In the genomic region with DNA sequence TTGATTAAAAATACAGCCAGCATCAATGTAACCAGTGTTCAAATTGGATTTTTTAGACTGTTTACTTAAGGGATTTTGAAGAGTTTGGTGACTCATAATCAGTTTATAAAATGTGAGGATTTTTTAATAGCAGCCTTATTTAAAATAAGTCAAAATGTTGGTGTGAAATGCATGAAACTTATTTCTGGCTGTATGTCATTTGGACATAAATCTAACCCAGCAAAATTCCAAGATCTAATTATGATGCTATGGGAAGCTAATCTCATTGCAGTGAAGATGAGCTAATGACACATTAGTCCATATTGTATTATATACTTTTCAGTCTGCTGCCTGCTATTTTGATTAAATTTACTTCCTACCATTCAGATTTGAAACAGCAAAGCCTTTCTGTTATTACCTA, we compare ENCODE assay signal across 11 cellular contexts.
DNase-seq lines count a peak whose midpoint lies in the region; ATAC-seq and TF ChIP-seq lines count a peak whose summit lies in the region.
"Had no signal": no experiment of that assay in that cellular context is flagged by ENCODE, and none has a peak within 500 bp of the region (broad histone marks: within the 10 kb centered on the region; RNA-seq: fewer than 3 reads in every experiment).

No MANE protein-coding gene starts in this region.

- no peak overlapping the region for H3K4me3 Mint-ChIP-seq in WTC11
- H3K4me3 Mint-ChIP-seq: activated B cell treated with CpG ODN at 0.5 μM for 24 hours had no signal

- ATAC-seq in PC-3 (no peak), WTC11 (no peak)

- H3K4me2 ChIP-seq in PC-3 (ENCODE audit: low read length) (peak overlapping the region; percentile 82), mammary epithelial cell (ENCODE audit: insufficient read depth, low read depth, low read length) (peak overlapping the region; percentile 78)

- no peak overlapping the region for H2AFZ ChIP-seq in PC-3 (ENCODE audit: low read length)
- H2AFZ ChIP-seq in mammary epithelial cell (ENCODE audit: low read depth, low read length), result no peak overlapping the region

- peak overlapping the region; percentile 87 for H3K9ac ChIP-seq in PC-3 (ENCODE audit: low read length)
- H3K9ac ChIP-seq in mammary epithelial cell (ENCODE audit: insufficient read depth, low read length), result peak overlapping the region; percentile 57
- peak overlapping the region; percentile 26 to 55 for H3K9ac ChIP-seq in mucosa of rectum (ENCODE audit: low read depth in 1 of 2, low read length in 2 of 2)

- no peak for DNase-seq in PC-3
- DNase-seq in mammary epithelial cell, result no peak
- DNase-seq in tibial artery, result no peak
- no peak for DNase-seq in effector memory CD4-positive, alpha-beta T cell
- DNase-seq in activated CD4-positive, alpha-beta T cell treated with anti-CD3 and anti-CD28 coated beads for 48 hours, result no peak
- DNase-seq in WTC11 (ENCODE audit: low spot score), result no peak
- DNase-seq: activated B cell treated with CpG ODN at 0.5 μM for 24 hours; effector CD4-positive, alpha-beta T cell; small intestine had no signal

- no peak overlapping the region for H3K27ac Mint-ChIP-seq in WTC11
- H3K27ac Mint-ChIP-seq: activated B cell treated with CpG ODN at 0.5 μM for 24 hours; activated T-helper 2 cell treated with anti-CD3 and anti-CD28 coated beads, Interferon-gamma antibody, Interleukin-2, Interleukin-4, amounts not matched to agents 10 μg/mL and 5 μg/mL and 100 μg/mL, durations not matched to agents 14 hours and 24 hours and 36 hours had no signal

- no peak for TF ChIP-seq CTCF in PC-3 (conservative IDR thresholded peaks at IDR 0.05; ENCODE audit: low read depth, low read length)
- TF ChIP-seq CTCF in mammary epithelial cell (conservative IDR thresholded peaks at IDR 0.05 in 1 of 2, IDR thresholded peaks at IDR 0.05 in 1 of 2; ENCODE audit: extremely low read depth in 1 of 2, insufficient read depth in 1 of 2, low read depth in 1 of 2, low read length in 2 of 2), result no peak
- TF ChIP-seq CTCF in tibial artery (IDR thresholded peaks at IDR 0.05), result no peak
- TF ChIP-seq CTCF in WTC11 (IDR thresholded peaks at IDR 0.05), result no peak

- H3K4me1 ChIP-seq in PC-3 (ENCODE audit: insufficient read depth, low read length) (peaks cover 63% of the 10 kb centered on the region), mammary epithelial cell (ENCODE audit: insufficient read depth, low read length) (peaks cover 43% of the 10 kb centered on the region), mucosa of rectum (ENCODE audit: control insufficient read depth in 2 of 2, insufficient read depth in 2 of 2, low read length in 2 of 2) (peaks cover 17 to 20% of the 10 kb centered on the region in 2 donors), tibial artery (peaks cover 0 to 77% (median 43%) of the 10 kb centered on the region in 4 donors)
- H3K4me1 ChIP-seq in effector memory CD4-positive, alpha-beta T cell (ENCODE audit: control insufficient read depth, insufficient read depth, low read length, poor library complexity, severe bottlenecking), result peaks cover 22% of the 10 kb centered on the region

- H3K27ac ChIP-seq in PC-3 (ENCODE audit: low read length) (peak overlapping the region; percentile 99), mammary epithelial cell (ENCODE audit: insufficient read depth, low read depth, low read length) (peak overlapping the region; percentile 88), mucosa of rectum (ENCODE audit: low read depth in 2 of 2, low read length in 2 of 2) (peak overlapping the region; percentile 84 to 86), tibial artery (peak overlapping the region; percentile 80)
- H3K27ac ChIP-seq in effector memory CD4-positive, alpha-beta T cell (ENCODE audit: insufficient read depth, low read length, poor library complexity, severe bottlenecking), result no peak overlapping the region

- no peaks in the 10 kb centered on the region for H3K9me3 Mint-ChIP-seq in WTC11
- H3K9me3 Mint-ChIP-seq: activated B cell treated with CpG ODN at 0.5 μM for 24 hours had no signal

- dilution Hi-C loops in mammary epithelial cell (cut with HindIII; ENCODE audit: low sequenced_read_pairs), result loop anchor here (5.0 kb wide), 1 partner anchor 86 kb away; no protein-coding TSS in a partner anchor

- BruUV-seq in PC-3 (replicated peaks; lab: Mats Ljungman, UMichigan), result no TSS peak
- BruUV-seq in mammary epithelial cell (replicated peaks; lab: Mats Ljungman, UMichigan), result no TSS peak

- no peaks in the 10 kb centered on the region for H3K36me3 ChIP-seq in PC-3 (ENCODE audit: low read depth, low read length)
- no peaks in the 10 kb centered on the region for H3K36me3 ChIP-seq in mammary epithelial cell (ENCODE audit: insufficient read depth, low read length)
- no peaks in the 10 kb centered on the region for H3K36me3 ChIP-seq in mucosa of rectum (ENCODE audit: control insufficient read depth in 2 of 2, insufficient read depth in 2 of 2, low read length in 2 of 2)
- H3K36me3 ChIP-seq in tibial artery, result no peaks in the 10 kb centered on the region
- no peaks in the 10 kb centered on the region for H3K36me3 ChIP-seq in effector memory CD4-positive, alpha-beta T cell (ENCODE audit: control insufficient read depth, insufficient read depth, low read length)

- intact Hi-C loops in PC-3 (cut with micrococcal nuclease), result loop anchor here (2.0 kb wide), 1 partner anchor 84 kb away; no protein-coding TSS in a partner anchor
- intact Hi-C loops in mammary epithelial cell (cut with micrococcal nuclease), result loop anchor here (5.0 kb wide), 2 partner anchors 49 to 141 kb away; no protein-coding TSS in a partner anchor
- intact Hi-C loops in tibial artery (cut with DNase I; ENCODE audit: low total_unique reads), result no loop called here

- no peaks in the 10 kb centered on the region for H3K36me3 Mint-ChIP-seq in WTC11

- POLR2A ChIA-PET in PC-3 (lab: Charles Lee; ENCODE audit: unreplicated experiment), result interaction anchor here (0.6 to 0.7 kb wide), 3 partner anchors 31 to 61 kb away, joined by 3 to 4 read pairs (median 3); no protein-coding TSS in a partner anchor
- POLR2A ChIA-PET in WTC11 (lab: Charles Lee), result interaction anchor here (0.6 kb wide), 1 partner anchor 17 kb away, joined by 3 read pairs; no protein-coding TSS in a partner anchor

- H3K27me3 ChIP-seq in PC-3 (ENCODE audit: low read length) (no peaks in the 10 kb centered on the region), mammary epithelial cell (ENCODE audit: insufficient read depth, low read length) (no peaks in the 10 kb centered on the region), mucosa of rectum (ENCODE audit: control insufficient read depth in 2 of 2, insufficient read depth in 2 of 2, low read length in 2 of 2) (no peaks in the 10 kb centered on the region), tibial artery (no peaks in the 10 kb centered on the region)
- no peaks in the 10 kb centered on the region for H3K27me3 ChIP-seq in effector memory CD4-positive, alpha-beta T cell (replicated peaks; ENCODE audit: control insufficient read depth, insufficient read depth, low read length, poor library complexity, severe bottlenecking)

- in situ Hi-C loops in mammary epithelial cell (cut with MboI; ENCODE audit: low sequenced_read_pairs in 2 of 2), result no loop called here

- no peaks in the 10 kb centered on the region for H4K20me1 ChIP-seq in PC-3 (ENCODE audit: low read length)
- H4K20me1 ChIP-seq in mammary epithelial cell (ENCODE audit: insufficient read depth, low read length), result no peaks in the 10 kb centered on the region

- H3K9me2 ChIP-seq in PC-3 (replicated peaks; ENCODE audit: low read length), result no peaks in the 10 kb centered on the region

- H3K4me1 Mint-ChIP-seq in WTC11, result peaks cover 22% of the 10 kb centered on the region

- peak overlapping the region; percentile 52 for H3K4me3 ChIP-seq in PC-3 (ENCODE audit: low read length)
- no peak overlapping the region for H3K4me3 ChIP-seq in mammary epithelial cell (replicated peaks in 1 of 3; ENCODE audit: insufficient read depth in 1 of 3, low read depth in 2 of 3, low read length in 3 of 3)
- H3K4me3 ChIP-seq in mucosa of rectum (ENCODE audit: low read length in 2 of 2), result no peak overlapping the region
- H3K4me3 ChIP-seq in tibial artery, result no peak overlapping the region
- no peak overlapping the region for H3K4me3 ChIP-seq in effector memory CD4-positive, alpha-beta T cell (ENCODE audit: insufficient read depth, low read depth, low read length, poor library complexity, severe bottlenecking)

- H3K27me3 Mint-ChIP-seq in WTC11 (ENCODE audit: low read depth), result no peaks in the 10 kb centered on the region
- H3K27me3 Mint-ChIP-seq: activated B cell treated with CpG ODN at 0.5 μM for 24 hours had no signal

- peaks cover 8% of the 10 kb centered on the region for H3F3A ChIP-seq in PC-3 (ENCODE audit: low read length, unreplicated experiment)

- H3K9me3 ChIP-seq in PC-3 (ENCODE audit: low read length) (no peaks in the 10 kb centered on the region), mammary epithelial cell (replicated peaks; ENCODE audit: insufficient read depth, low read length) (no peaks in the 10 kb centered on the region), mucosa of rectum (ENCODE audit: control insufficient read depth in 2 of 2, low read length in 2 of 2) (no peaks in the 10 kb centered on the region), tibial artery (no peaks in the 10 kb centered on the region)
- H3K9me3 ChIP-seq in effector memory CD4-positive, alpha-beta T cell (ENCODE audit: control insufficient read depth, low read length), result no peaks in the 10 kb centered on the region

- CTCF ChIA-PET in PC-3 (lab: Charles Lee) (interaction anchor here (0.7 kb wide), 1 partner anchor 186 kb away, joined by 3 read pairs; no protein-coding TSS in a partner anchor), mammary epithelial cell (lab: Charles Lee; ENCODE audit: low non-redundant PET) (no interaction called here), WTC11 (lab: Charles Lee) (interaction anchor here (1.2 kb wide), 1 partner anchor 186 kb away, joined by 4 read pairs; no protein-coding TSS in a partner anchor)

- 0 out of 2 replicates have a peak, but pooled peaks cover 5% of the 10 kb centered on the region for H3K79me2 ChIP-seq in PC-3 (ENCODE audit: low read length)
- H3K79me2 ChIP-seq in mammary epithelial cell (ENCODE audit: insufficient read depth, low read length), result no peaks in the 10 kb centered on the region

TF ChIP-seq in WTC11, 78 proteins besides CTCF, POLR2A, EP300 and RAD21 (continues in another document):
- TF ChIP-seq ELF4 (CRISPR knock-in tag; IDR thresholded peaks at IDR 0.05; ENCODE audit: low read depth) (no peak), IRF1 (CRISPR knock-in tag; IDR thresholded peaks at IDR 0.05) (no peak), MYBL2 (CRISPR knock-in tag; IDR thresholded peaks at IDR 0.05) (no peak)
- TF ChIP-seq, protein P1, sequence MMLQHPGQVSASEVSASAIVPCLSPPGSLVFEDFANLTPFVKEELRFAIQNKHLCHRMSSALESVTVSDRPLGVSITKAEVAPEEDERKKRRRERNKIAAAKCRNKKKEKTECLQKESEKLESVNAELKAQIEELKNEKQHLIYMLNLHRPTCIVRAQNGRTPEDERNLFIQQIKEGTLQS (CRISPR knock-in tag; conservative IDR thresholded peaks at IDR 0.05), result no peak
